In genomic region chr1:223991297-223991857, GRCh38 we compare ENCODE assay signal across 7 cellular contexts.
DNase-seq lines count a peak whose midpoint lies in the region; ATAC-seq and TF ChIP-seq lines count a peak whose summit lies in the region.
"Not testable (repeated sequence)": the region's sequence is repeated elsewhere in the genome, so short reads cannot be mapped to it uniquely, and the experiment has no call there.

No MANE protein-coding gene starts in this region.

- H3F3A ChIP-seq in DOHH2 (ENCODE audit: control insufficient read depth, insufficient read depth); PC-3 (ENCODE audit: low read length, unreplicated experiment): not testable (repeated sequence)

- H4K20me1 ChIP-seq in DOHH2 (ENCODE audit: control insufficient read depth, insufficient read depth, low read depth, low read length); PC-3 (ENCODE audit: low read length): not testable (repeated sequence)

- not testable (repeated sequence) for BruUV-seq in PC-3 (replicated peaks; lab: Mats Ljungman, UMichigan)

- peak overlapping the region; percentile 85 for H3K4me3 Mint-ChIP-seq in activated CD8-positive, alpha-beta T cell treated with anti-CD3 and anti-CD28 coated beads for 36 hours
- peak overlapping the region; percentile 25 for H3K4me3 Mint-ChIP-seq in activated naive CD8-positive, alpha-beta T cell treated with anti-CD3 and anti-CD28 coated beads, Interleukin-2, amount 10 ng/mL, durations not matched to agents 7 days and 5 days
- H3K4me3 Mint-ChIP-seq in naive thymus-derived CD8-positive, alpha-beta T cell, result peak overlapping the region in 4 of 10 donors; percentile 8 to 37 (median 22)

- not testable (repeated sequence) for H3K4me1 Mint-ChIP-seq in activated CD8-positive, alpha-beta T cell treated with anti-CD3 and anti-CD28 coated beads for 36 hours (ENCODE audit: low read depth); activated naive CD8-positive, alpha-beta T cell treated with anti-CD3 and anti-CD28 coated beads, Interleukin-2, amount 10 ng/mL, durations not matched to agents 7 days and 5 days
- peaks cover 0 to 12% (median 5%) of the 10 kb centered on the region in 4 donors for H3K4me1 Mint-ChIP-seq in naive thymus-derived CD8-positive, alpha-beta T cell

- H3K27me3 ChIP-seq in DOHH2 (ENCODE audit: control insufficient read depth, low read length); PC-3 (ENCODE audit: low read length); left ventricle myocardium inferior (ENCODE audit: low read depth); gastrocnemius medialis: not testable (repeated sequence)

- H3K36me3 Mint-ChIP-seq in activated CD8-positive, alpha-beta T cell treated with anti-CD3 and anti-CD28 coated beads for 36 hours (ENCODE audit: low read depth); activated naive CD8-positive, alpha-beta T cell treated with anti-CD3 and anti-CD28 coated beads, Interleukin-2, amount 10 ng/mL, durations not matched to agents 7 days and 5 days; naive thymus-derived CD8-positive, alpha-beta T cell: not testable (repeated sequence)

- not testable (repeated sequence) for TF ChIP-seq POLR2A in gastrocnemius medialis (IDR thresholded peaks at IDR 0.05)

- not testable (repeated sequence) for H3K36me3 ChIP-seq in DOHH2 (ENCODE audit: control insufficient read depth, low read length); PC-3 (ENCODE audit: low read depth, low read length); left ventricle myocardium inferior; gastrocnemius medialis

- not testable (repeated sequence) for H2AFZ ChIP-seq in PC-3 (ENCODE audit: low read length)

- CTCF ChIA-PET in PC-3 (lab: Charles Lee); activated CD8-positive, alpha-beta T cell treated with anti-CD3 and anti-CD28 coated beads for 36 hours (lab: Charles Lee): not testable (repeated sequence)

- not testable (repeated sequence) for H3K27me3 Mint-ChIP-seq in activated CD8-positive, alpha-beta T cell treated with anti-CD3 and anti-CD28 coated beads for 36 hours; activated naive CD8-positive, alpha-beta T cell treated with anti-CD3 and anti-CD28 coated beads, Interleukin-2, amount 10 ng/mL, durations not matched to agents 7 days and 5 days; naive thymus-derived CD8-positive, alpha-beta T cell

- H3K9me2 ChIP-seq in DOHH2 (replicated peaks; ENCODE audit: control insufficient read depth, low read length); PC-3 (replicated peaks; ENCODE audit: low read length): not testable (repeated sequence)

- not testable (repeated sequence) for H3K9me3 Mint-ChIP-seq in activated CD8-positive, alpha-beta T cell treated with anti-CD3 and anti-CD28 coated beads for 36 hours; activated naive CD8-positive, alpha-beta T cell treated with anti-CD3 and anti-CD28 coated beads, Interleukin-2, amount 10 ng/mL, durations not matched to agents 7 days and 5 days; naive thymus-derived CD8-positive, alpha-beta T cell

- not testable (repeated sequence) for H3K4me1 ChIP-seq in DOHH2 (ENCODE audit: control insufficient read depth, low read length); PC-3 (ENCODE audit: insufficient read depth, low read length)
- H3K4me1 ChIP-seq in left ventricle myocardium inferior, result peaks cover 13% of the 10 kb centered on the region
- H3K4me1 ChIP-seq in gastrocnemius medialis, result peaks cover 4 to 11% of the 10 kb centered on the region in 2 donors

- H3K4me3 ChIP-seq in DOHH2 (ENCODE audit: low read length) (peak overlapping the region; percentile 71; the same call in 1 of the 2 replicates), left ventricle myocardium inferior (peak overlapping the region; percentile 85)
- H3K4me3 ChIP-seq in PC-3 (ENCODE audit: low read length); gastrocnemius medialis: not testable (repeated sequence)

- peak overlapping the region; percentile 47; the same call in 1 of the 2 replicates for H3K4me2 ChIP-seq in DOHH2 (ENCODE audit: low read length)
- peak overlapping the region; percentile 80; the same call in 1 of the 2 replicates for H3K4me2 ChIP-seq in PC-3 (ENCODE audit: low read length)

- POLR2A ChIA-PET in PC-3 (lab: Charles Lee; ENCODE audit: unreplicated experiment); activated CD8-positive, alpha-beta T cell treated with anti-CD3 and anti-CD28 coated beads for 36 hours (lab: Charles Lee); activated naive CD8-positive, alpha-beta T cell treated with anti-CD3 and anti-CD28 coated beads, Interleukin-2, amount 10 ng/mL, durations not matched to agents 7 days and 5 days (lab: Charles Lee); naive thymus-derived CD8-positive, alpha-beta T cell (lab: Charles Lee): not testable (repeated sequence)

- not testable (repeated sequence) for H3K9me3 ChIP-seq in DOHH2 (ENCODE audit: control insufficient read depth, insufficient read depth, low read length); PC-3 (ENCODE audit: low read length); left ventricle myocardium inferior (replicated peaks); gastrocnemius medialis

- TF ChIP-seq CTCF in DOHH2 (IDR thresholded peaks at IDR 0.05; ENCODE audit: low read depth, low read length, poor library complexity, severe bottlenecking); PC-3 (conservative IDR thresholded peaks at IDR 0.05; ENCODE audit: low read depth, low read length); activated CD8-positive, alpha-beta T cell treated with anti-CD3 and anti-CD28 coated beads for 36 hours (IDR thresholded peaks at IDR 0.05); left ventricle myocardium inferior (IDR thresholded peaks at IDR 0.05; ENCODE audit: borderline replicate concordance); gastrocnemius medialis (IDR thresholded peaks at IDR 0.05 in 4 of 5, conservative IDR thresholded peaks at IDR 0.05 in 1 of 5): not testable (repeated sequence)

- not testable (repeated sequence) for H3K27ac Mint-ChIP-seq in activated CD8-positive, alpha-beta T cell treated with anti-CD3 and anti-CD28 coated beads for 36 hours; activated naive CD8-positive, alpha-beta T cell treated with anti-CD3 and anti-CD28 coated beads, Interleukin-2, amount 10 ng/mL, durations not matched to agents 7 days and 5 days
- H3K27ac Mint-ChIP-seq in naive thymus-derived CD8-positive, alpha-beta T cell, result peak overlapping the region in 7 of 10 donors; percentile 37 to 100 (median 79)

- H3K79me2 ChIP-seq in DOHH2 (ENCODE audit: control insufficient read depth, low read length), result peaks cover 18% of the 10 kb centered on the region
- peaks cover 33% of the 10 kb centered on the region for H3K79me2 ChIP-seq in PC-3 (ENCODE audit: low read length)

- not testable (repeated sequence) for ATAC-seq in PC-3; activated CD8-positive, alpha-beta T cell treated with anti-CD3 and anti-CD28 coated beads for 36 hours; activated naive CD8-positive, alpha-beta T cell treated with anti-CD3 and anti-CD28 coated beads, Interleukin-2, amount 10 ng/mL, durations not matched to agents 7 days and 5 days (ENCODE audit: low read depth); naive thymus-derived CD8-positive, alpha-beta T cell; gastrocnemius medialis

- not testable (repeated sequence) for H3K9ac ChIP-seq in PC-3 (ENCODE audit: low read length)

- intact Hi-C loops in PC-3 (cut with micrococcal nuclease), result loop anchor here (10.0 kb wide), 1 partner anchor 63 kb away; no protein-coding TSS in a partner anchor
- intact Hi-C loops in activated CD8-positive, alpha-beta T cell treated with anti-CD3 and anti-CD28 coated beads for 36 hours (cut with micrococcal nuclease); left ventricle myocardium inferior (cut with micrococcal nuclease): not testable (repeated sequence)
- intact Hi-C loops in gastrocnemius medialis (cut with DNase I; ENCODE audit: low total_unique reads), result loop anchor here (5.0 kb wide), 2 partner anchors 279 to 1349 kb away; partner anchors contain the start of gene CAPN2

- not testable (repeated sequence) for DNase-seq in PC-3; activated CD8-positive, alpha-beta T cell treated with anti-CD3 and anti-CD28 coated beads for 36 hours; activated naive CD8-positive, alpha-beta T cell treated with anti-CD3 and anti-CD28 coated beads, Interleukin-2, amount 10 ng/mL, durations not matched to agents 7 days and 5 days; left ventricle myocardium inferior; naive thymus-derived CD8-positive, alpha-beta T cell; gastrocnemius medialis

- not testable (repeated sequence) for H3K27ac ChIP-seq in DOHH2 (ENCODE audit: low read depth, low read length); PC-3 (ENCODE audit: low read length); left ventricle myocardium inferior (replicated peaks)
- peak overlapping the region in 3 of 4 donors; percentile 88 to 93 (median 92) for H3K27ac ChIP-seq in gastrocnemius medialis

- in situ Hi-C loops in gastrocnemius medialis (cut with MboI; ENCODE audit: low sequenced_read_pairs in 4 of 4), result not testable (repeated sequence)
